9 cellular contexts compared by ENCODE assay signal in genomic region chr5:71778678-71779276, GRCh38. TPM values are rescaled to one million over a fixed set of nuclear protein-coding genes. Genes with fewer than 3 reads are reported as not detected.
DNase-seq lines count a peak whose midpoint lies in the region; ATAC-seq and TF ChIP-seq lines count a peak whose summit lies in the region.
"Had no signal": no experiment of that assay in that cellular context is flagged by ENCODE, and none has a peak within 500 bp of the region (broad histone marks: within the 10 kb centered on the region; RNA-seq: fewer than 3 reads in every experiment).

No MANE protein-coding gene starts in this region.

- no peak overlapping the region for H3K4me3 Mint-ChIP-seq in osteocyte (ENCODE audit: unreplicated experiment)

- intact Hi-C loops in dorsolateral prefrontal cortex (cut with DNase I) = loop anchor here (1.0 to 10.0 kb wide), 2 partner anchors 406 to 530 kb away; no protein-coding TSS in a partner anchor

- no peaks in the 10 kb centered on the region for H3K9me3 Mint-ChIP-seq in osteocyte (ENCODE audit: unreplicated experiment)

- TF ChIP-seq CTCF in dorsolateral prefrontal cortex (IDR thresholded peaks at IDR 0.05 in 54 of 56, conservative IDR thresholded peaks at IDR 0.05 in 2 of 56; ENCODE audit: low read depth in 1 of 56, partially characterized antibody in 56 of 56) = peak; percentile 48 to 93 (median 68)
- peak; percentile 63 for TF ChIP-seq CTCF in osteocyte (IDR thresholded peaks at IDR 0.05)

- no peak for ATAC-seq in GM19467 (IDR thresholded peaks at IDR 0.05; ENCODE audit: unreplicated experiment)

- peaks cover 8% of the 10 kb centered on the region for H3K4me1 Mint-ChIP-seq in osteocyte (ENCODE audit: unreplicated experiment)

- H3K27me3 ChIP-seq in dorsolateral prefrontal cortex = no peaks in the 10 kb centered on the region

- peak; percentile 11 to 63 for DNase-seq in NCI-H526 (lab: John Stamatoyannopoulos, UW)
- DNase-seq in NCI-H526 treated with DMSO at 0.1 percent for 48 hours (lab: John Stamatoyannopoulos, UW) = no peak
- peak; percentile 52 for DNase-seq in NCI-H460 (ENCODE audit: extremely low read depth, low read depth)
- peak in 4 of 10 donors; percentile 32 to 75 (median 62) for DNase-seq in dorsolateral prefrontal cortex
- DNase-seq in osteocyte (ENCODE audit: extremely low spot score, unreplicated experiment) = no peak
- no peak for DNase-seq in T-helper 1 cell
- no peak for DNase-seq in Kasumi-1 (lab: John Stamatoyannopoulos, UW)

- H3K4me3 ChIP-seq in dorsolateral prefrontal cortex = no peak overlapping the region
- H3K4me3 ChIP-seq: skin epidermis had no signal

- peak overlapping the region in 10 of 59 donors; percentile 1 to 57 (median 42) for H3K27ac ChIP-seq in dorsolateral prefrontal cortex
- H3K27ac ChIP-seq: skin epidermis had no signal

- peaks cover 33% of the 10 kb centered on the region for H3K27me3 Mint-ChIP-seq in osteocyte (ENCODE audit: unreplicated experiment)

- no peak overlapping the region for H3K27ac Mint-ChIP-seq in osteocyte (ENCODE audit: unreplicated experiment)

- no peaks in the 10 kb centered on the region for H3K36me3 Mint-ChIP-seq in osteocyte (ENCODE audit: unreplicated experiment)

RNA-seq across cellular contexts. Expression of gene CARTPT, which starts 59.7 kb away (rescaled TPM):
- total RNA-seq in NCI-H460 (2014; rRNA removed; shearing (Covaris generic)) = not detected in 2 replicates
- polyA plus RNA-seq in NCI-H460 (2014; cell fraction: nucleus; rRNA removed) = not detected in 2 replicates
- total RNA-seq in dorsolateral prefrontal cortex (100 to 1,000 TPM in 8 of 120 experiments, 10 to 100 TPM in 99, 1 to 10 TPM in 12, not detected in 1; 1.2 to 185 (median 34.1) TPM), osteocyte (not detected in 2 replicates)

Comparison
In these comparisons a context has a peak if more than half of its experiments do, and no peak if none do; other contexts are left out.
1. DNase-seq: peak in NCI-H526 (2 of 2) and NCI-H460 (single experiment); none in NCI-H526 treated with DMSO at 0.1 percent for 48 hours (single experiment), osteocyte (single experiment), T-helper 1 cell (0 of 5) and Kasumi-1 (0 of 2).